ENCODE assay signal across 1 cellular context in the genomic region with DNA sequence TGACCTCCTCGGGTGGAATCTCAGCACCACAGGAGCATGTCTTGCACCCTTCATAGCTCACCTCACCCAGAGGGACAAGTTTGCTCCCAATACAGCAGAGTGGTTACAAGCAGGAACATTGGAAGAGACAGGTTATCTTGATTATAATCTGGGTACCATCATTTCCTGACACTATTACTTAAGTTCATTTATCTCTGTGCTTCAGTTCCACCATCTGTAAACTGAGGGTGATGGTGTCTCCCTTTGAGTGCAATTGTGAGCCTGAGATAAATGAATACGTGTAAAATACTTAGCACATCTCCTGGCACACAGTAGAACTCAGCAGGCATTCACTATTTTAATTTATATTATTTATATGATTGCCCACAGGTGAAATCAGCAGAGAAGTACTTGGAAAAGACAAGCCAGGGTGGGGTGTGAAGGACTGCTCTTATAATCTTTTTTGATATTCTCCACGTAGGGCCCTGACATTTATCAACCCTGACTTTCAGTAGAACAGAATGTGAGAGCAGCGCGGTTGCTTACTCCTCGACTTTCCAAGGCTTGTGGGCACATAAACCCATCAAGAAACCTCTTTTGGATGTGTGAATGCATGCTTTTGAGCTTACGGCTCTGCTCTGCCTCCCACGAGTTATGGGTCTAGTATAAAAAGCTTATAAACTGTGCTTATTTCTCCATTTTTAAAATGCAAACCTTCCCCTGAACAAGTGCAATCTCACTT.
TF ChIP-seq lines count a peak whose summit lies in the region.

No MANE protein-coding gene starts in this region.

TF ChIP-seq in HepG2, 621 proteins besides CTCF, POLR2A, EP300 and RAD21:
- TF ChIP-seq, protein P1, sequence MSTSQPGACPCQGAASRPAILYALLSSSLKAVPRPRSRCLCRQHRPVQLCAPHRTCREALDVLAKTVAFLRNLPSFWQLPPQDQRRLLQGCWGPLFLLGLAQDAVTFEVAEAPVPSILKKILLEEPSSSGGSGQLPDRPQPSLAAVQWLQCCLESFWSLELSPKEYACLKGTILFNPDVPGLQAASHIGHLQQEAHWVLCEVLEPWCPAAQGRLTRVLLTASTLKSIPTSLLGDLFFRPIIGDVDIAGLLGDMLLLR (CRISPR knock-in tag; IDR thresholded peaks at IDR 0.05): no peak
- no peak for TF ChIP-seq MAZ (IDR thresholded peaks at IDR 0.05; ENCODE audit: borderline replicate concordance, low read depth, low read length)
- TF ChIP-seq MAZ (CRISPR knock-in tag; IDR thresholded peaks at IDR 0.05; ENCODE audit: low read depth): no peak
- TF ChIP-seq ZNF224 (CRISPR knock-in tag; IDR thresholded peaks at IDR 0.05): no peak
